32 cellular contexts compared by ENCODE assay signal in the genomic region with DNA sequence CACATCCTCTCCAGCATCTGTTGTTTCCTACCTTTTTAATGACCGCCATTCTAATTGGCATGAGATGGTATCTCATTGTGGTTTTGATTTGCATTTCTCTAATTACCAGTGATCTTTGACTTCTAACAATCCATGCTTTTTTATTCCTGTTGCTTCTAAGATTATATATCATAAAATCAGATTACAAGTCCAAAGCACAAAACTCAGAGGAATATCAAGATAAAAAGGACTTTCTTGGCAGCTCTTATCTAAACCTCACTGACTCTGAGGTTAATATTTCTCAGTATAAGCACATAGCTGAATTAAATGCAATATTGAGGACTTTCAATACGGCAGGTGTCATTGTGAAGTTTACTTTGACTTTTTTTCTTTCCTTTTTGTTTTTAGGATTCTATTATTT. TPM values are rescaled to one million over a fixed set of nuclear protein-coding genes. Genes with fewer than 3 reads are reported as not detected.
DNase-seq lines count a peak whose midpoint lies in the region; ATAC-seq, FAIRE-seq and TF ChIP-seq lines count a peak whose summit lies in the region.
"Had no signal": no experiment of that assay in that cellular context is flagged by ENCODE, and none has a peak within 500 bp of the region (broad histone marks: within the 10 kb centered on the region; RNA-seq: fewer than 3 reads in every experiment).

No MANE protein-coding gene starts in this region.

- peak; percentile 84 for ATAC-seq in left colon
- ATAC-seq in HG03354 (IDR thresholded peaks at IDR 0.05; ENCODE audit: poor library complexity, severe bottlenecking, unreplicated experiment): no peak
- ATAC-seq: GM12878 had no signal

- no peaks in the 10 kb centered on the region for H3K36me3 ChIP-seq in small intestine (ENCODE audit: control insufficient read depth in 2 of 2, insufficient read depth in 2 of 2, low read length in 2 of 2)
- H3K36me3 ChIP-seq: BE2C, BLaER1 had no signal

- DNase-seq in NCI-H526 treated with DMSO at 0.1 percent for 48 hours (lab: John Stamatoyannopoulos, UW): peak; percentile 16
- no peak for DNase-seq in left colon
- peak; percentile 53 for DNase-seq in small intestine
- no peak for DNase-seq in MCF 10A (ENCODE audit: unreplicated experiment)
- DNase-seq in RCC 7860 (ENCODE audit: low spot score): no peak
- DNase-seq: 8988T; ACHN; BE2C; C1 segment of cervical spinal cord; CD4-positive, alpha-beta memory T cell; CD4-positive, CD25-positive, alpha-beta regulatory T cell; CD8-positive, alpha-beta memory T cell; COR-L47; DMS 273 treated with DMSO at 0.1 percent for 48 hours; DMS153; DMS53; DMS79; DND-41; EL; GDM1 had no signal

- CTCF ChIA-PET in MCF 10A (lab: Yijun Ruan, JAX): no interaction called here

- no peaks in the 10 kb centered on the region for H3K36me3 Mint-ChIP-seq in MCF 10A (ENCODE audit: insufficient read depth, unreplicated experiment)
- H3K36me3 Mint-ChIP-seq: CD14-positive monocyte; CD4-positive, alpha-beta memory T cell; CD4-positive, CD25-positive, alpha-beta regulatory T cell; CD8-positive, alpha-beta memory T cell had no signal

- intact Hi-C loops in left colon (cut with DNase I, micrococcal nuclease): no loop called here
- intact Hi-C loops in MCF 10A (cut with micrococcal nuclease): no loop called here

- H3K27ac Mint-ChIP-seq in MCF 10A (ENCODE audit: low read depth, unreplicated experiment): no peak overlapping the region
- H3K27ac Mint-ChIP-seq: CD14-positive monocyte; CD4-positive, alpha-beta memory T cell; CD4-positive, CD25-positive, alpha-beta regulatory T cell; CD8-positive, alpha-beta memory T cell had no signal

- FAIRE-seq in small intestine (lab: Jason Lieb, UNC): no peak
- FAIRE-seq in RCC 7860 (lab: Jason Lieb, UNC): no peak
- FAIRE-seq: A204.1, GM12878, GM12892, GM18507, GM19239 had no signal

- 25 to 75% (median 47%) methylated on average over 2 of the region's 2 CpGs for WGBS in small intestine, 3 donors

- H3K9me3 ChIP-seq in small intestine (ENCODE audit: control insufficient read depth, low read depth): no peaks in the 10 kb centered on the region
- H3K9me3 ChIP-seq: BE2C, BLaER1 had no signal

- no peak overlapping the region for H3K4me3 Mint-ChIP-seq in MCF 10A (ENCODE audit: unreplicated experiment)
- H3K4me3 Mint-ChIP-seq: CD14-positive monocyte; CD4-positive, CD25-positive, alpha-beta regulatory T cell; CD8-positive, alpha-beta memory T cell had no signal

- H3K4me1 Mint-ChIP-seq in MCF 10A (ENCODE audit: insufficient read depth, unreplicated experiment): peaks cover 6% of the 10 kb centered on the region
- H3K4me1 Mint-ChIP-seq: CD14-positive monocyte; CD4-positive, alpha-beta memory T cell; CD4-positive, CD25-positive, alpha-beta regulatory T cell; CD8-positive, alpha-beta memory T cell had no signal

- POLR2A ChIA-PET in MCF 10A (lab: Yijun Ruan, JAX): no interaction called here

- H3K27me3 Mint-ChIP-seq in MCF 10A (ENCODE audit: insufficient read depth, unreplicated experiment): peaks cover 24% of the 10 kb centered on the region
- H3K27me3 Mint-ChIP-seq: CD4-positive, alpha-beta memory T cell; CD4-positive, CD25-positive, alpha-beta regulatory T cell; CD8-positive, alpha-beta memory T cell had no signal

- TF ChIP-seq CTCF in MCF 10A (IDR thresholded peaks at IDR 0.05; ENCODE audit: unreplicated experiment): no peak

- H3K27ac ChIP-seq in small intestine (ENCODE audit: low read depth in 1 of 2, low read length in 1 of 2): no peak overlapping the region
- H3K27ac ChIP-seq: BLaER1 had no signal

- BruUV-seq in MCF 10A (replicated peaks; lab: Mats Ljungman, UMichigan): no TSS peak

- H3K4me3 ChIP-seq in small intestine (ENCODE audit: low read depth in 1 of 2, low read length in 2 of 2): no peak overlapping the region
- H3K4me3 ChIP-seq: BLaER1, GM12878 had no signal

- H3K9me3 Mint-ChIP-seq in MCF 10A (ENCODE audit: unreplicated experiment): no peaks in the 10 kb centered on the region
- H3K9me3 Mint-ChIP-seq: CD14-positive monocyte had no signal

- no peaks in the 10 kb centered on the region for H3K27me3 ChIP-seq in small intestine (ENCODE audit: control insufficient read depth in 2 of 2, insufficient read depth in 2 of 2, low read length in 2 of 2)
- H3K27me3 ChIP-seq: BE2C, BLaER1 had no signal

- H3K4me1 ChIP-seq in small intestine (ENCODE audit: control insufficient read depth in 2 of 2, insufficient read depth in 1 of 2, low read depth in 1 of 2, low read length in 1 of 2): peaks cover 0 to 6% of the 10 kb centered on the region in 2 donors
- H3K4me1 ChIP-seq: BE2C had no signal

RNA-seq across cellular contexts. Expression of a gene that starts 11.4 kb away (rescaled TPM):
- total RNA-seq in left colon: 1 to 10 TPM in 1 of 2 donors, under 1 TPM in 1; 0.82 to 1.1 TPM
- polyA plus RNA-seq in small intestine: 10 to 100 TPM in 2 of 3 donors, 1 to 10 TPM in 1; 3.1 to 36.5 (median 23.2) TPM
- not detected in 2 replicates for total RNA-seq in MCF 10A (2022)
- total RNA-seq: A673; CD4-positive, alpha-beta memory T cell; CD4-positive, CD25-positive, alpha-beta regulatory T cell; CD8-positive, alpha-beta memory T cell; Daoy; G401 had no signal
- polyA plus RNA-seq: AG04450; CD14-positive monocyte; CD4-positive, alpha-beta memory T cell; CD4-positive, CD25-positive, alpha-beta regulatory T cell; CD8-positive, alpha-beta memory T cell had no signal

Comparison
In these comparisons a context has a peak if more than half of its experiments do, and no peak if none do; other contexts are left out.
1. DNase-seq: peak in NCI-H526 treated with DMSO at 0.1 percent for 48 hours (single experiment) and small intestine (single experiment); none in left colon (0 of 2), MCF 10A (single experiment) and RCC 7860 (single experiment).